ENCODE assay signal across 1 cellular context in genomic region chr5:172383231-172383802, GRCh38.
TF ChIP-seq lines count a peak whose summit lies in the region.

No MANE protein-coding gene starts in this region.

TF ChIP-seq in HepG2, 621 proteins besides CTCF, POLR2A, EP300 and RAD21 (continued from another document and continues in another):
- no peak for TF ChIP-seq ZBTB40 (IDR thresholded peaks at IDR 0.05)
- no peak for TF ChIP-seq ZBTB40 (CRISPR knock-in tag; IDR thresholded peaks at IDR 0.05)
- TF ChIP-seq ZBTB20 (CRISPR knock-in tag; IDR thresholded peaks at IDR 0.05; ENCODE audit: borderline replicate concordance, low read depth): peak; percentile 46; the same call in 1 of the 2 replicates
- no peak for TF ChIP-seq ZNF619 (CRISPR knock-in tag; IDR thresholded peaks at IDR 0.05)
- TF ChIP-seq HES4 (CRISPR knock-in tag; IDR thresholded peaks at IDR 0.05; ENCODE audit: borderline replicate concordance): no peak
- TF ChIP-seq SYNCRIP (IDR thresholded peaks at IDR 0.05; ENCODE audit: insufficient read depth, low read depth, low read length): no peak
- TF ChIP-seq ETV5 (CRISPR knock-in tag; IDR thresholded peaks at IDR 0.05; ENCODE audit: borderline replicate concordance): peak; percentile 36; the same call in 1 of the 2 replicates
- TF ChIP-seq NFRKB (IDR thresholded peaks at IDR 0.05): no peak
- TF ChIP-seq ZNF280D (CRISPR knock-in tag; IDR thresholded peaks at IDR 0.05): 0 out of 2 replicates have a peak, but pooled peaks have one; percentile 32
- no peak for TF ChIP-seq SOX6 (IDR thresholded peaks at IDR 0.05)
- peak; percentile 95 for TF ChIP-seq SOX6 (CRISPR knock-in tag; IDR thresholded peaks at IDR 0.05)
- TF ChIP-seq ZBTB1 (CRISPR knock-in tag; IDR thresholded peaks at IDR 0.05; ENCODE audit: borderline replicate concordance): no peak
- no peak for TF ChIP-seq ZBTB25 (CRISPR knock-in tag; IDR thresholded peaks at IDR 0.05)
- TF ChIP-seq HDAC1 (CRISPR knock-in tag; IDR thresholded peaks at IDR 0.05): 0 out of 2 replicates have a peak, but pooled peaks have one; percentile 13
- no peak for TF ChIP-seq TRIM22 (IDR thresholded peaks at IDR 0.05)
- no peak for TF ChIP-seq ZNF768 (CRISPR knock-in tag; IDR thresholded peaks at IDR 0.05)
- no peak for TF ChIP-seq ZNF75D (CRISPR knock-in tag; IDR thresholded peaks at IDR 0.05; ENCODE audit: borderline replicate concordance)
- TF ChIP-seq ZNF639 (CRISPR knock-in tag; conservative IDR thresholded peaks at IDR 0.05): no peak
- TF ChIP-seq ZSCAN9 (CRISPR knock-in tag; IDR thresholded peaks at IDR 0.05; ENCODE audit: borderline replicate concordance): no peak; the same call in 1 of the 2 replicates
- TF ChIP-seq ZNF567 (CRISPR knock-in tag; IDR thresholded peaks at IDR 0.05; ENCODE audit: borderline replicate concordance): no peak
- peak; percentile 54; the same call in 1 of the 2 replicates for TF ChIP-seq KAT8 (CRISPR knock-in tag; IDR thresholded peaks at IDR 0.05)
- TF ChIP-seq ZNF609 (CRISPR knock-in tag; IDR thresholded peaks at IDR 0.05; ENCODE audit: borderline replicate concordance): peak; percentile 65; the same call in 1 of the 2 replicates
- no peak for TF ChIP-seq DMTF1 (CRISPR knock-in tag; IDR thresholded peaks at IDR 0.05)
- no peak for TF ChIP-seq CBFB (CRISPR knock-in tag; IDR thresholded peaks at IDR 0.05)
- TF ChIP-seq ZNF691 (CRISPR knock-in tag; IDR thresholded peaks at IDR 0.05; ENCODE audit: borderline replicate concordance, low read depth): peak; percentile 39; the same call in 1 of the 2 replicates
- TF ChIP-seq CEBPG (CRISPR knock-in tag; IDR thresholded peaks at IDR 0.05): peak; percentile 34
- TF ChIP-seq ZNF558 (CRISPR knock-in tag; IDR thresholded peaks at IDR 0.05; ENCODE audit: borderline replicate concordance): no peak
- TF ChIP-seq FLYWCH1 (CRISPR knock-in tag; IDR thresholded peaks at IDR 0.05): no peak
